27 cellular contexts compared by ENCODE assay signal in the genomic region with DNA sequence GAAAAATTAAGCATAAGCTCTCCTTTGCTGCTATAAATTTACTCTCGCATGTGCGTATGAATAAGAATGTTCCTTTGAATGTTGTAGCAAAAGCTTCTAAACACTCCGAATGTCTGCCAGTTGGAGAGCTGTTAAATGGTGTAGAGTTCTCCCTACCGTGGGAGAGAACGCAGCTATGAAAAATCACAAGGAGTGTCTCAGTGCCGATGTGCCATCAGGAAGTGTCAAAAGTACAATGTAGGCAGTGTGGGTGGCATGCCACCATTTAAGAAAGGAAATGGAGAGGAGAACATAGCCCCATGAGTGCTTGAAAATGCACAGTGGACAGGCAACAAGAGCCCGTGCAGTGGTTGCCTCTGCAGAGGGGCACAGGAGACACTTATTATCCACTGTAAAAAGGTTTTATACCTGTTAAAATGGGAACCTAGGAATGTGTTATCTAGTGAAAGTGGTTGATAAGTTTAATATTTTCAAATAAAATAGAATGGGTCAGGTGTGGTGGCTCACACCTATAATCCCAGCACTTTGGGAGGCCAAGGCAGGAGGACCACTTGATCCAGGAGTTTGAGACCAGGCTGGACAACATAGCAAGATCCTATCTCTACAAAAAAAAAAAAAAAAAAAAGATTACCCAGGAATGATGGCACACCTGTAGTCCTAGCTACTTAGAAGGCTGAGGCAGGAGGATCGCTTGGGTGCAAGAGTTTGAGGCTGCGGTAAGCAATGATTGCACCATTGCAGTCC.
"Had no signal": no experiment of that assay in that cellular context is flagged by ENCODE, and none has a peak within 500 bp of the region (broad histone marks: within the 10 kb centered on the region; RNA-seq: fewer than 3 reads in every experiment).

No MANE protein-coding gene starts in this region.

- H3K27me3 ChIP-seq: brain microvascular endothelial cell, dorsolateral prefrontal cortex, gastrocnemius medialis, ovary, sigmoid colon, testis, transverse colon had no signal

- H3K27ac Mint-ChIP-seq: activated B cell treated with CpG ODN at 0.5 μM for 24 hours; activated naive CD4-positive, alpha-beta T cell treated with anti-CD3 and anti-CD28 coated beads for 36 hours; activated T-cell treated with anti-CD3 and anti-CD28 coated beads, Interleukin-2, amount 50 U/mL, for 72 hours had no signal

- H3K27ac ChIP-seq: brain microvascular endothelial cell, dorsolateral prefrontal cortex, gastrocnemius medialis, ovary, prostate gland, testis, transverse colon had no signal

- FAIRE-seq: astrocyte, islet of Langerhans, small intestine had no signal

- H3K36me3 ChIP-seq: brain microvascular endothelial cell, gastrocnemius medialis, ovary, prostate gland, sigmoid colon, transverse colon had no signal

- H3K4me3 ChIP-seq: coronary artery, dorsolateral prefrontal cortex, gastrocnemius medialis, mucosa of descending colon, ovary, prostate gland, sigmoid colon, testis, transverse colon had no signal

- H3K4me3 Mint-ChIP-seq: activated B cell treated with CpG ODN at 0.5 μM for 24 hours; activated naive CD4-positive, alpha-beta T cell treated with anti-CD3 and anti-CD28 coated beads for 36 hours; activated naive CD8-positive, alpha-beta T cell treated with anti-CD3 and anti-CD28 coated beads, Interleukin-2, amount 10 ng/mL, durations not matched to agents 7 days and 5 days; stimulated activated naive B cell treated with anti-CD40 and anti-IgM and Interleukin-4, amounts not matched to agents 10 μg/mL and 1 μg/mL and 100 μg/mL, for 72 hours had no signal

- H3K9me3 Mint-ChIP-seq: activated B cell treated with CpG ODN at 0.5 μM for 24 hours; stimulated activated naive B cell treated with anti-CD40 and anti-IgM and Interleukin-4, amounts not matched to agents 10 μg/mL and 1 μg/mL and 100 μg/mL, for 72 hours had no signal

- H3K4me1 ChIP-seq: gastrocnemius medialis, prostate gland, testis had no signal

- DNase-seq: activated B cell treated with CpG ODN at 0.5 μM for 24 hours; activated CD4-positive, alpha-beta T cell treated with anti-CD3 and anti-CD28 coated beads, Interleukin-2, amount 50 U/mL, for 4 hours; activated effector memory CD4-positive, alpha-beta T cell treated with anti-CD3 and anti-CD28 coated beads, Interleukin-2, amount 50 U/mL, for 16 hours; activated naive CD4-positive, alpha-beta T cell treated with anti-CD3 and anti-CD28 coated beads for 36 hours; activated naive CD8-positive, alpha-beta T cell treated with anti-CD3 and anti-CD28 coated beads, Interleukin-2, amount 10 ng/mL, durations not matched to agents 7 days and 5 days; activated T-cell treated with anti-CD3 and anti-CD28 coated beads, Interleukin-2, amount 50 U/mL, for 72 hours; amniotic stem cell; brain microvascular endothelial cell; effector memory CD4-positive, alpha-beta T cell; gastrocnemius medialis; glutamatergic neuron; left ventricle myocardium superior; mucosa of descending colon; ovary; retina; sigmoid colon; small intestine; stimulated activated CD4-positive, alpha-beta T cell treated with anti-CD3 and anti-CD28 coated beads, Interleukin-1b, Interleukin-23, amount 100 ng/mL, for 48 hours; stimulated activated CD4-positive, alpha-beta T cell treated with anti-CD3 and anti-CD28 coated beads, Interleukin-4, amount 100 ng/mL, for 4 hours; stimulated activated naive B cell treated with anti-CD40 and anti-IgM and Interleukin-4, amounts not matched to agents 10 μg/mL and 1 μg/mL and 100 μg/mL, for 72 hours; testis; transverse colon had no signal

- H3K9me3 ChIP-seq: ovary, prostate gland, sigmoid colon, testis had no signal

- ATAC-seq: activated T-cell treated with anti-CD3 and anti-CD28 coated beads, Interleukin-2, amount 50 U/mL, for 72 hours; left ventricle myocardium superior; mucosa of descending colon had no signal

- H3K27me3 Mint-ChIP-seq: activated B cell treated with CpG ODN at 0.5 μM for 24 hours; activated naive CD8-positive, alpha-beta T cell treated with anti-CD3 and anti-CD28 coated beads, Interleukin-2, amount 10 ng/mL, durations not matched to agents 7 days and 5 days; stimulated activated naive B cell treated with anti-CD40 and anti-IgM and Interleukin-4, amounts not matched to agents 10 μg/mL and 1 μg/mL and 100 μg/mL, for 72 hours had no signal
